15 cellular contexts compared by ENCODE assay signal in genomic region chr15:33098082-33099058, GRCh38.
DNase-seq lines count a peak whose midpoint lies in the region; ATAC-seq and TF ChIP-seq lines count a peak whose summit lies in the region.
"Had no signal": no experiment of that assay in that cellular context is flagged by ENCODE, and none has a peak within 500 bp of the region (broad histone marks: within the 10 kb centered on the region; RNA-seq: fewer than 3 reads in every experiment).

No MANE protein-coding gene starts in this region.

- H3K36me3 ChIP-seq in thymus (ENCODE audit: control insufficient read depth, insufficient read depth): no peaks in the 10 kb centered on the region
- H3K36me3 ChIP-seq: gastrocnemius medialis had no signal

- H3K4me3 ChIP-seq in thymus (ENCODE audit: low read length): no peak overlapping the region
- H3K4me3 ChIP-seq: gastrocnemius medialis had no signal

- no peaks in the 10 kb centered on the region for H3K4me1 ChIP-seq in thymus (ENCODE audit: control insufficient read depth, insufficient read depth, low read length)

- WGBS in thymus: 86% methylated on average over 7 of the region's 7 CpGs

- H3K27ac ChIP-seq in thymus (ENCODE audit: low read depth): peak overlapping the region; percentile 5
- H3K27ac ChIP-seq: 22Rv1, gastrocnemius medialis had no signal

- no peaks in the 10 kb centered on the region for H3K27me3 ChIP-seq in thymus (ENCODE audit: control insufficient read depth, insufficient read depth)
- H3K27me3 ChIP-seq: gastrocnemius medialis had no signal

- DNase-seq in SKM-1 treated with dmso at 0.1 percent for 144 hours (lab: John Stamatoyannopoulos, UW; ENCODE audit: unreplicated experiment) (peak; percentile 31), SKM-1 (lab: John Stamatoyannopoulos, UW; ENCODE audit: unreplicated experiment) (no peak), fibroblast of peridontal ligament (ENCODE audit: extremely low read depth) (peak; percentile 75), KG1 (lab: John Stamatoyannopoulos, UW) (no peak)
- no peak for DNase-seq in activated CD4-positive, CD25-positive, alpha-beta regulatory T cell treated with anti-CD3 and anti-CD28 coated beads, Interleukin-2, amount 50 U/mL, for 72 hours
- DNase-seq: activated CD4-positive, alpha-beta memory T cell treated with anti-CD3 and anti-CD28 coated beads for 36 hours; amygdala; gastrocnemius medialis; NCI-H2107; RPMI8226 had no signal

- no peaks in the 10 kb centered on the region for H3K9me3 ChIP-seq in thymus (ENCODE audit: control insufficient read depth)
- H3K9me3 ChIP-seq: gastrocnemius medialis had no signal

- peak; percentile 91 for ATAC-seq in SK-N-SH treated with all-trans-retinoic acid at 6 μM for 48 hours
- no peak for ATAC-seq in GM18868 (IDR thresholded peaks at IDR 0.05; ENCODE audit: unreplicated experiment)
- ATAC-seq: gastrocnemius medialis, sciatic nerve had no signal

TF ChIP-seq in SK-N-SH treated with all-trans-retinoic acid at 6 μM for 48 hours, 23 proteins besides CTCF, POLR2A, EP300 and RAD21:
- TF ChIP-seq TCF4 (CRISPR knock-in tag; IDR thresholded peaks at IDR 0.05; ENCODE audit: borderline replicate concordance): no peak
- TF ChIP-seq ZNF565 (CRISPR knock-in tag; conservative IDR thresholded peaks at IDR 0.05; ENCODE audit: low read depth): no peak
- peak; percentile 86; the same call in 1 of the 2 replicates for TF ChIP-seq SNAI2 (CRISPR knock-in tag; IDR thresholded peaks at IDR 0.05)
- peak; percentile 65 for TF ChIP-seq ZC3H10 (CRISPR knock-in tag; IDR thresholded peaks at IDR 0.05)
- TF ChIP-seq OSR1 (CRISPR knock-in tag; IDR thresholded peaks at IDR 0.05): no peak
- TF ChIP-seq ZNF70 (CRISPR knock-in tag; IDR thresholded peaks at IDR 0.05): no peak
- TF ChIP-seq CSDC2 (CRISPR knock-in tag; IDR thresholded peaks at IDR 0.05): peak; percentile 79
- TF ChIP-seq BACH2 (CRISPR knock-in tag; IDR thresholded peaks at IDR 0.05; ENCODE audit: borderline replicate concordance): no peak
- TF ChIP-seq ARNTL (CRISPR knock-in tag; IDR thresholded peaks at IDR 0.05; ENCODE audit: borderline replicate concordance, low read depth): no peak
- 0 out of 2 replicates have a peak, but pooled peaks have one; percentile 39 for TF ChIP-seq ZNF8 (CRISPR knock-in tag; IDR thresholded peaks at IDR 0.05)
- TF ChIP-seq TSHZ2 (CRISPR knock-in tag; IDR thresholded peaks at IDR 0.05): 0 out of 2 replicates have a peak, but pooled peaks have one; percentile 18
- TF ChIP-seq PPARA (CRISPR knock-in tag; IDR thresholded peaks at IDR 0.05; ENCODE audit: borderline replicate concordance): no peak
- TF ChIP-seq ZFP30 (CRISPR knock-in tag; IDR thresholded peaks at IDR 0.05): no peak
- TF ChIP-seq ZFP3 (CRISPR knock-in tag; IDR thresholded peaks at IDR 0.05): peak; percentile 57; the same call in 1 of the 2 replicates
- peak; percentile 89 for TF ChIP-seq GLIS3 (CRISPR knock-in tag; IDR thresholded peaks at IDR 0.05)
- 0 out of 2 replicates have a peak, but pooled peaks have one; percentile 57 for TF ChIP-seq CSRNP3 (CRISPR knock-in tag; IDR thresholded peaks at IDR 0.05)
- TF ChIP-seq ESRRG (CRISPR knock-in tag; IDR thresholded peaks at IDR 0.05): no peak; the same call in 1 of the 2 replicates
- peak; percentile 53; the same call in 1 of the 2 replicates for TF ChIP-seq TOX (CRISPR knock-in tag; IDR thresholded peaks at IDR 0.05; ENCODE audit: borderline replicate concordance)
- TF ChIP-seq PATZ1 (CRISPR knock-in tag; IDR thresholded peaks at IDR 0.05; ENCODE audit: borderline replicate concordance): peak; percentile 97
- TF ChIP-seq RARB (CRISPR knock-in tag; IDR thresholded peaks at IDR 0.05): no peak
- peak; percentile 94 for TF ChIP-seq CREB5 (CRISPR knock-in tag; IDR thresholded peaks at IDR 0.05; ENCODE audit: low read depth)
- TF ChIP-seq ISL1 (CRISPR knock-in tag; IDR thresholded peaks at IDR 0.05): peak; percentile 98
- peak; percentile 74; the same call in 1 of the 2 replicates for TF ChIP-seq POU6F1 (CRISPR knock-in tag; IDR thresholded peaks at IDR 0.05; ENCODE audit: borderline replicate concordance, low read depth)

Comparison
In these comparisons a context has a peak if more than half of its experiments do, and no peak if none do; other contexts are left out.
1. DNase-seq: peak in SKM-1 treated with dmso at 0.1 percent for 144 hours (single experiment) and fibroblast of peridontal ligament (single experiment); none in SKM-1 (single experiment), KG1 (single experiment) and activated CD4-positive, CD25-positive, alpha-beta regulatory T cell treated with anti-CD3 and anti-CD28 coated beads, Interleukin-2, amount 50 U/mL, for 72 hours (single experiment).